ENCODE assay signal across 17 cellular contexts in genomic region chr2:199590323-199590915, GRCh38.
"Had no signal": no experiment of that assay in that cellular context is flagged by ENCODE, and none has a peak within 500 bp of the region (broad histone marks: within the 10 kb centered on the region; RNA-seq: fewer than 3 reads in every experiment).

No MANE protein-coding gene starts in this region.

- H3K4me3 Mint-ChIP-seq: activated T-helper 1 cell treated with anti-CD3 and anti-CD28 coated beads, Interleukin-12 subunit alpha, Interleukin-12 subunit beta, Interleukin-2, Interleukin-4 antibody, amounts not matched to agents 30 ng/mL and 10 ng/mL and 1 ng/mL, durations not matched to agents 14 hours and 24 hours and 36 hours; dendritic cell treated with granulocyte-macrophage colony-stimulating factor and Interleukin-4, amounts not matched to agents 40 ng/mL and 50 ng/mL, for 4 days; naive thymus-derived CD8-positive, alpha-beta T cell had no signal

- H3K36me3 Mint-ChIP-seq: activated naive CD4-positive, alpha-beta T cell treated with anti-CD3 and anti-CD28 coated beads, Interleukin-2, amount 50 U/mL, for 72 hours; naive thymus-derived CD8-positive, alpha-beta T cell had no signal

- DNase-seq: activated CD4-positive, alpha-beta T cell treated with anti-CD3 and anti-CD28 coated beads for 1 hour; activated CD4-positive, alpha-beta T cell treated with anti-CD3 and anti-CD28 coated beads, Interleukin-2, amount 50 U/mL, for 4 hours; activated gamma-delta T cell treated with Interleukin-2 at 50 U/mL for 16 hours; adrenal gland; effector CD8-positive, alpha-beta T cell; heart right ventricle; naive thymus-derived CD8-positive, alpha-beta T cell; nucleus accumbens; posterior cingulate gyrus; stimulated activated naive CD8-positive, alpha-beta T cell treated with anti-CD3 and anti-CD28 coated beads, Interleukin-15, Interleukin-2, amounts not matched to agents 100 U/mL and 50 U/mL, for 24 hours; transverse colon; WERI-Rb-1 had no signal

- H3K4me1 Mint-ChIP-seq: naive thymus-derived CD8-positive, alpha-beta T cell had no signal

- H3K4me1 ChIP-seq: adrenal gland, heart right ventricle, suprapubic skin, transverse colon, vagina had no signal

- H3K27ac Mint-ChIP-seq: activated naive CD4-positive, alpha-beta T cell treated with anti-CD3 and anti-CD28 coated beads, Interleukin-2, amount 50 U/mL, for 72 hours; activated T-helper 1 cell treated with anti-CD3 and anti-CD28 coated beads, Interleukin-12 subunit alpha, Interleukin-12 subunit beta, Interleukin-2, Interleukin-4 antibody, amounts not matched to agents 30 ng/mL and 10 ng/mL and 1 ng/mL, durations not matched to agents 14 hours and 24 hours and 36 hours; dendritic cell treated with granulocyte-macrophage colony-stimulating factor and Interleukin-4, amounts not matched to agents 40 ng/mL and 50 ng/mL, for 4 days; naive thymus-derived CD8-positive, alpha-beta T cell had no signal

- H3K9me3 ChIP-seq: adrenal gland, heart right ventricle, suprapubic skin, transverse colon, vagina had no signal

- H3K36me3 ChIP-seq: adrenal gland, heart right ventricle, suprapubic skin, transverse colon, vagina, WERI-Rb-1 had no signal

- H3K4me3 ChIP-seq: adrenal gland, heart right ventricle, suprapubic skin, transverse colon, vagina had no signal

- H3K27me3 ChIP-seq: adrenal gland, suprapubic skin, transverse colon, vagina had no signal

- H3K27ac ChIP-seq: adrenal gland, heart right ventricle, suprapubic skin, transverse colon, vagina, WERI-Rb-1 had no signal

- H3K9me3 Mint-ChIP-seq: activated naive CD4-positive, alpha-beta T cell treated with anti-CD3 and anti-CD28 coated beads, Interleukin-2, amount 50 U/mL, for 72 hours; activated T-helper 1 cell treated with anti-CD3 and anti-CD28 coated beads, Interleukin-12 subunit alpha, Interleukin-12 subunit beta, Interleukin-2, Interleukin-4 antibody, amounts not matched to agents 30 ng/mL and 10 ng/mL and 1 ng/mL, durations not matched to agents 14 hours and 24 hours and 36 hours; dendritic cell treated with granulocyte-macrophage colony-stimulating factor and Interleukin-4, amounts not matched to agents 40 ng/mL and 50 ng/mL, for 4 days; naive thymus-derived CD8-positive, alpha-beta T cell had no signal
